In genomic region chr17:40086150-40087044, GRCh38 we compare ENCODE assay signal across 8 cellular contexts. TPM values are rescaled to one million over a fixed set of nuclear protein-coding genes. Genes with fewer than 3 reads are reported as not detected.
DNase-seq lines count a peak whose midpoint lies in the region; ATAC-seq and TF ChIP-seq lines count a peak whose summit lies in the region.

No MANE protein-coding gene starts in this region.

- no peaks in the 10 kb centered on the region for H3K27me3 ChIP-seq in cardiac muscle cell

- TF ChIP-seq CTCF in cardiac muscle cell (IDR thresholded peaks at IDR 0.05; ENCODE audit: low read depth, low read length), result peak; percentile 69

- no peaks in the 10 kb centered on the region for H3K9me3 ChIP-seq in cardiac muscle cell (ENCODE audit: low read depth)

- peaks cover 36% of the 10 kb centered on the region for H3K36me3 ChIP-seq in cardiac muscle cell

- H3K4me3 ChIP-seq in cardiac muscle cell, result no peak overlapping the region

- H3K4me1 ChIP-seq in cardiac muscle cell (ENCODE audit: low read depth), result peaks cover 2% of the 10 kb centered on the region

- peak; percentile 17 to 46 for DNase-seq in NCI-H524 (lab: John Stamatoyannopoulos, UW)
- no peak for DNase-seq in NCI-H524 treated with DMSO at 0.1 percent for 48 hours (lab: John Stamatoyannopoulos, UW)
- DNase-seq in NCI-H2171 (lab: John Stamatoyannopoulos, UW), result peak; percentile 17
- DNase-seq in activated T-cell treated with anti-CD3 and anti-CD28 coated beads, Interleukin-2, amount 50 U/mL, for 48 hours, result peak; percentile 75
- DNase-seq in cardiac muscle cell (ENCODE audit: low read depth in 1 of 2, low spot score in 1 of 2), result peak; percentile 63 to 78
- DNase-seq in stimulated activated CD4-positive, alpha-beta T cell treated with anti-CD3 and anti-CD28 coated beads, Interleukin-15, amount 100 ng/mL, for 24 hours, result peak; percentile 74
- DNase-seq in NCI-H187 treated with DMSO at 0.1 percent for 48 hours (lab: John Stamatoyannopoulos, UW), result no peak

- ATAC-seq in GM18873 (IDR thresholded peaks at IDR 0.05; ENCODE audit: low FRiP score, unreplicated experiment), result no peak

- H3K27ac ChIP-seq in cardiac muscle cell, result no peak overlapping the region

RNA-seq across cellular contexts. Expression of gene NR1D1, which starts 14.0 kb away (rescaled TPM):
- 1.2 and 3.7 TPM in 2 replicates for total RNA-seq in cardiac muscle cell
- polyA plus RNA-seq in cardiac muscle cell, result 1.7 and 4.2 TPM in 2 replicates

RNA-seq across cellular contexts. Expression of gene THRA, which starts 23.6 kb away (rescaled TPM):
- total RNA-seq in cardiac muscle cell, result 78.1 and 87.0 TPM in 2 replicates
- 58.1 and 65.4 TPM in 2 replicates for polyA plus RNA-seq in cardiac muscle cell

RNA-seq across cellular contexts. Expression of gene MED24, which starts 32.2 kb away (rescaled TPM):
- 116 and 125 TPM in 2 replicates for total RNA-seq in cardiac muscle cell
- polyA plus RNA-seq in cardiac muscle cell, result 102 and 121 TPM in 2 replicates

RNA-seq across cellular contexts. Expression of gene MSL1, which starts 35.4 kb away (rescaled TPM):
- 96.8 and 104 TPM in 2 replicates for total RNA-seq in cardiac muscle cell
- 27.3 and 33.2 TPM in 2 replicates for polyA plus RNA-seq in cardiac muscle cell

RNA-seq across cellular contexts. Expression of gene CASC3, which starts 53.9 kb away (rescaled TPM):
- 32.5 and 49.9 TPM in 2 replicates for total RNA-seq in cardiac muscle cell
- 54.6 and 95.1 TPM in 2 replicates for polyA plus RNA-seq in cardiac muscle cell

Comparison
In these comparisons a context has a peak if more than half of its experiments do, and no peak if none do; other contexts are left out.
1. DNase-seq: peak in NCI-H524 (2 of 2), NCI-H2171 (single experiment), activated T-cell treated with anti-CD3 and anti-CD28 coated beads, Interleukin-2, amount 50 U/mL, for 48 hours (2 of 2), cardiac muscle cell (2 of 2) and stimulated activated CD4-positive, alpha-beta T cell treated with anti-CD3 and anti-CD28 coated beads, Interleukin-15, amount 100 ng/mL, for 24 hours (single experiment); none in NCI-H524 treated with DMSO at 0.1 percent for 48 hours (single experiment) and NCI-H187 treated with DMSO at 0.1 percent for 48 hours (single experiment).